ENCODE assay signal across 2 cellular contexts in genomic region chr11:112229159-112229558, GRCh38.
TF ChIP-seq lines count a peak whose summit lies in the region.

No MANE protein-coding gene starts in this region.

TF ChIP-seq in IMR-90, 13 proteins besides CTCF, POLR2A, EP300 and RAD21:
- TF ChIP-seq MAFK (IDR thresholded peaks at IDR 0.05; ENCODE audit: low read depth, low read length) = no peak
- TF ChIP-seq NFE2L2 (IDR thresholded peaks at IDR 0.05; ENCODE audit: low read depth, low read length) = no peak
- TF ChIP-seq MXI1 (IDR thresholded peaks at IDR 0.05; ENCODE audit: borderline replicate concordance, low read depth, low read length) = no peak
- TF ChIP-seq USF2 (IDR thresholded peaks at IDR 0.05; ENCODE audit: low read depth, low read length) = no peak
- no peak for TF ChIP-seq BHLHE40 (IDR thresholded peaks at IDR 0.05; ENCODE audit: low read depth, low read length)
- TF ChIP-seq MAZ (IDR thresholded peaks at IDR 0.05; ENCODE audit: borderline replicate concordance, low read depth, low read length) = no peak

TF ChIP-seq in K562, 482 proteins besides CTCF, POLR2A, EP300 and RAD21:
- TF ChIP-seq ZBTB40 (IDR thresholded peaks at IDR 0.05) (peak; percentile 83), ZBTB40 (CRISPR knock-in tag; IDR thresholded peaks at IDR 0.05) (peak; percentile 76), ZNF263 (CRISPR knock-in tag; IDR thresholded peaks at IDR 0.05; ENCODE audit: borderline replicate concordance) (no peak)
